Comparison of ENCODE assay signal across 13 cellular contexts in genomic region chr20:23159923-23160445, GRCh38.
DNase-seq lines count a peak whose midpoint lies in the region; FAIRE-seq and TF ChIP-seq lines count a peak whose summit lies in the region.
"Had no signal": no experiment of that assay in that cellular context is flagged by ENCODE, and none has a peak within 500 bp of the region (broad histone marks: within the 10 kb centered on the region; RNA-seq: fewer than 3 reads in every experiment).

No MANE protein-coding gene starts in this region.

- 62 to 65% methylated on average over 4 of the region's 4 CpGs for WGBS in GM23248 (ENCODE audit: low coverage in 1 of 2, low lambda C conversion rate in 2 of 2, missing lambda C conversion rate in 2 of 2), 2 experiments
- WGBS in endodermal cell (ENCODE audit: insufficient coverage in 1 of 2, insufficient read length in 1 of 2), 2 experiments, result 92 to 100% methylated on average over 3 to 4 of the region's 4 CpGs

- no peak overlapping the region for H3K27ac Mint-ChIP-seq in astrocyte (ENCODE audit: unreplicated experiment)
- no peak overlapping the region for H3K27ac Mint-ChIP-seq in endodermal cell
- H3K27ac Mint-ChIP-seq: CD4-positive, CD25-positive, alpha-beta regulatory T cell had no signal

- H3K4me2 ChIP-seq in GM23248 (ENCODE audit: unreplicated experiment) (peak overlapping the region; percentile 34), astrocyte (ENCODE audit: low read length) (peak overlapping the region; percentile 11)

- H3F3A ChIP-seq in GM23248 (ENCODE audit: insufficient read depth), result 0 out of 2 replicates have a peak, but pooled peaks cover 10% of the 10 kb centered on the region

- no peaks in the 10 kb centered on the region for H3K9me3 ChIP-seq in GM23248 (ENCODE audit: low read depth)
- no peaks in the 10 kb centered on the region for H3K9me3 ChIP-seq in astrocyte (ENCODE audit: insufficient read depth, low read depth, low read length)
- no peaks in the 10 kb centered on the region for H3K9me3 ChIP-seq in muscle layer of colon (ENCODE audit: low read length)
- no peaks in the 10 kb centered on the region for H3K9me3 ChIP-seq in endodermal cell (ENCODE audit: control insufficient read depth, low read length)

- peak; percentile 42 for DNase-seq in GM23248
- DNase-seq in astrocyte (ENCODE audit: low read depth), result peak; percentile 36
- DNase-seq in endodermal cell, result no peak
- DNase-seq in stimulated activated CD4-positive, alpha-beta T cell treated with anti-CD3 and anti-CD28 coated beads, Interleukin-2, amount 100 ng/mL, for 48 hours, result no peak
- no peak for DNase-seq in NCI-H187 treated with DMSO at 0.1 percent for 48 hours (lab: John Stamatoyannopoulos, UW)
- no peak for DNase-seq in HUDEP-2 (lab: John Stamatoyannopoulos, UW; ENCODE audit: unreplicated experiment in 76 of 76)
- DNase-seq: activated CD8-positive, alpha-beta memory T cell treated with anti-CD3 and anti-CD28 coated beads, Interleukin-2, amount 50 U/mL, for 48 hours; CD4-positive, CD25-positive, alpha-beta regulatory T cell; NCI-H1930; stimulated activated CD4-positive, alpha-beta T cell treated with anti-CD3 and anti-CD28 coated beads, Interleukin-12 subunit alpha, Interleukin-12 subunit beta, amount 100 ng/mL, for 4 hours; T1000 had no signal

- H3K4me3 ChIP-seq in ACC112 (ENCODE audit: low read depth, low read length) (no peak overlapping the region), GM23248 (no peak overlapping the region), astrocyte (ENCODE audit: insufficient read depth, low read depth, low read length) (no peak overlapping the region), muscle layer of colon (ENCODE audit: low read depth in 1 of 2, low read length in 2 of 2) (no peak overlapping the region), endodermal cell (ENCODE audit: low read length) (no peak overlapping the region)

- peaks cover 13% of the 10 kb centered on the region for H3K4me1 Mint-ChIP-seq in astrocyte (ENCODE audit: low read depth, unreplicated experiment)
- peaks cover 42% of the 10 kb centered on the region for H3K4me1 Mint-ChIP-seq in endodermal cell

- H3K9ac ChIP-seq in GM23248 (no peak overlapping the region), astrocyte (ENCODE audit: low read length) (no peak overlapping the region), muscle layer of colon (ENCODE audit: low read length) (no peak overlapping the region), endodermal cell (ENCODE audit: extremely low read depth, low read length, poor library complexity, severe bottlenecking) (no peak overlapping the region)

- H3K27me3 Mint-ChIP-seq in astrocyte (ENCODE audit: low read depth, unreplicated experiment) (peaks cover 2% of the 10 kb centered on the region), endodermal cell (ENCODE audit: insufficient read depth) (no peaks in the 10 kb centered on the region)

- H3K9me3 Mint-ChIP-seq in astrocyte (ENCODE audit: unreplicated experiment) (no peaks in the 10 kb centered on the region), endodermal cell (no peaks in the 10 kb centered on the region)
- H3K9me3 Mint-ChIP-seq: CD4-positive, CD25-positive, alpha-beta regulatory T cell had no signal

- no peaks in the 10 kb centered on the region for H3K27me3 ChIP-seq in ACC112 (ENCODE audit: insufficient read depth, low read length)
- H3K27me3 ChIP-seq in GM23248 (replicated peaks; ENCODE audit: insufficient read depth), result no peaks in the 10 kb centered on the region
- H3K27me3 ChIP-seq in astrocyte (ENCODE audit: insufficient read depth, low read length), result no peaks in the 10 kb centered on the region
- H3K27me3 ChIP-seq in muscle layer of colon (ENCODE audit: control insufficient read depth in 1 of 2, insufficient read depth in 2 of 2, low read length in 2 of 2), result no peaks in the 10 kb centered on the region
- H3K27me3 ChIP-seq in endodermal cell (ENCODE audit: control insufficient read depth, insufficient read depth, low read length, poor library complexity, severe bottlenecking), result no peaks in the 10 kb centered on the region

- no peaks in the 10 kb centered on the region for H3K36me3 Mint-ChIP-seq in astrocyte (ENCODE audit: low read depth, unreplicated experiment)
- H3K36me3 Mint-ChIP-seq in endodermal cell (ENCODE audit: low read depth), result no peaks in the 10 kb centered on the region
- H3K36me3 Mint-ChIP-seq: CD4-positive, CD25-positive, alpha-beta regulatory T cell had no signal

- H3K79me2 ChIP-seq in ACC112 (ENCODE audit: control insufficient read depth, insufficient read depth, low read length, unreplicated experiment) (no peaks in the 10 kb centered on the region), GM23248 (ENCODE audit: insufficient read depth) (no peaks in the 10 kb centered on the region), astrocyte (ENCODE audit: insufficient read depth, low read length) (no peaks in the 10 kb centered on the region)

- no peak for TF ChIP-seq CTCF in astrocyte (IDR thresholded peaks at IDR 0.05; ENCODE audit: insufficient read depth, low read depth, low read length)
- TF ChIP-seq CTCF in endodermal cell (conservative IDR thresholded peaks at IDR 0.05), result no peak

- H3K4me1 ChIP-seq in ACC112 (ENCODE audit: control insufficient read depth, insufficient read depth, low read length, unreplicated experiment) (peaks cover 55% of the 10 kb centered on the region), GM23248 (ENCODE audit: insufficient read depth) (peaks cover 43% of the 10 kb centered on the region), astrocyte (ENCODE audit: insufficient read depth, low read length) (peaks cover 37% of the 10 kb centered on the region), muscle layer of colon (ENCODE audit: insufficient read depth, low read length) (peaks cover 10% of the 10 kb centered on the region), endodermal cell (ENCODE audit: control insufficient read depth, insufficient read depth, low read length) (peaks cover 13% of the 10 kb centered on the region)

- H3K9me2 ChIP-seq in GM23248 (ENCODE audit: insufficient read depth), result no peaks in the 10 kb centered on the region

- H2AFZ ChIP-seq in ACC112 (ENCODE audit: low read length, unreplicated experiment) (no peak overlapping the region), GM23248 (peak overlapping the region; percentile 23; the same call in 1 of the 2 replicates), astrocyte (ENCODE audit: low read depth, low read length) (no peak overlapping the region)

- H3K4me3 Mint-ChIP-seq in astrocyte (ENCODE audit: unreplicated experiment), result no peak overlapping the region
- H3K4me3 Mint-ChIP-seq in endodermal cell, result no peak overlapping the region

- in situ Hi-C loops in GM23248 (cut with MboI), result no loop called here

- no peaks in the 10 kb centered on the region for H4K20me1 ChIP-seq in GM23248 (ENCODE audit: insufficient read depth)
- no peaks in the 10 kb centered on the region for H4K20me1 ChIP-seq in astrocyte (ENCODE audit: insufficient read depth, low read length)

- peak overlapping the region; percentile 46 for H3K27ac ChIP-seq in ACC112 (ENCODE audit: low read depth, low read length)
- no peak overlapping the region for H3K27ac ChIP-seq in GM23248
- no peak overlapping the region for H3K27ac ChIP-seq in astrocyte (ENCODE audit: low read depth, low read length)
- H3K27ac ChIP-seq in muscle layer of colon (ENCODE audit: low read depth, low read length), result peak overlapping the region; percentile 2
- H3K27ac ChIP-seq in endodermal cell (ENCODE audit: low read depth, low read length), result no peak overlapping the region

- no peaks in the 10 kb centered on the region for H3K36me3 ChIP-seq in ACC112 (ENCODE audit: insufficient read depth, low read length)
- no peaks in the 10 kb centered on the region for H3K36me3 ChIP-seq in GM23248 (ENCODE audit: low read depth)
- no peaks in the 10 kb centered on the region for H3K36me3 ChIP-seq in astrocyte (ENCODE audit: insufficient read depth, low read length)
- H3K36me3 ChIP-seq in muscle layer of colon (ENCODE audit: insufficient read depth, low read length), result no peaks in the 10 kb centered on the region
- H3K36me3 ChIP-seq in endodermal cell (ENCODE audit: control insufficient read depth, insufficient read depth, low read length), result no peaks in the 10 kb centered on the region

- no peak for FAIRE-seq in astrocyte (lab: Jason Lieb, UNC)

Comparison
In these comparisons a context has a peak if more than half of its experiments do, and no peak if none do; other contexts are left out.
1. H3K27ac ChIP-seq: peak in ACC112 (single experiment) and muscle layer of colon (single experiment); none in GM23248 (single experiment), astrocyte (single experiment) and endodermal cell (single experiment).
2. DNase-seq: peak in GM23248 (single experiment) and astrocyte (single experiment); none in endodermal cell (single experiment), stimulated activated CD4-positive, alpha-beta T cell treated with anti-CD3 and anti-CD28 coated beads, Interleukin-2, amount 100 ng/mL, for 48 hours (0 of 2), NCI-H187 treated with DMSO at 0.1 percent for 48 hours (single experiment) and HUDEP-2 (0 of 76).